ENCODE assay signal across 8 cellular contexts in the genomic region with DNA sequence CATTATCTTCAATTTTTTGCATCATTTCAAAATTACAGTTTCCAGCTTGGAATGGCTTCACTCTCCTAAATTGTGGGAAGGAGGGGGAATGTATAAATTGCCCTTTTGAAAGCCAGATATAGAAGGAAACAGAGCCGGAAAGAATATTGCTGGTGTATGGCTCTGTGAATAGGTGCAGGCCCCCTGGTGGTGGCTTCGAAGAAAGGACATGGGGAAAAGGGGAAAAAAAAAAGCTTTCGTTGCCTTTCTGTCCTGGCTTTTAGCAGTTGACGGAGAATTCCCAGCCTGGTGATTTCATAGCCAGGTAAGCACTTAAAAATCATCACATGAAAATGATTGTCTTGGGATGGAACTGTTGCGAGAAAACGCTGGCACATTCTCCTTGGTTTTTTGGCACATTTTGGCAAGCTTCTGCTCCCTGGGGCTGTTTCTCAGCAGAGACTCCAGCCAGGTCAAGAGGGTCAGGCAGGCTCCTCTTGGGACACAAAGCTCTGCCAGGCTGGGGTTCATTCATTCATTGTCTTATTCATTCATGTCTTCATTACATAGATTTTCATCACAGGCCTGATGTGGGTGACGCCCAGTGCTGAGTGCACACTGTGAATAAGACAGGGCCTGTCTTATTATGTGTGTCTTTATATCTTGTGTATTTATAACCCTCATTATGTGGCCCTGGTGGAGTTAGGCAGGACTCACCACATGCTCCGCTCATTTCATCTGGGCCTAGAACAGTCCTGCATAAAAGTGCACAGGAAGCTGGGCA.
A peak's percentile ranks its signal among the peaks of the same experiment; 100 is the strongest.
DNase-seq lines count a peak whose midpoint lies in the region; FAIRE-seq and TF ChIP-seq lines count a peak whose summit lies in the region.

No MANE protein-coding gene starts in this region.

- no peak overlapping the region for H3K27ac ChIP-seq in KMS-11
- H3K27ac ChIP-seq in mammary epithelial cell (ENCODE audit: insufficient read depth, low read depth, low read length): peak overlapping the region; percentile 38
- peak overlapping the region in 1 of 2 donors; percentile 30 for H3K27ac ChIP-seq in kidney (ENCODE audit: low read depth in 2 of 2, low read length in 2 of 2)
- H3K27ac ChIP-seq in effector memory CD4-positive, alpha-beta T cell (ENCODE audit: insufficient read depth, low read length, poor library complexity, severe bottlenecking): no peak overlapping the region

- H3K79me2 ChIP-seq in KMS-11 (ENCODE audit: insufficient read depth, low read depth): no peaks in the 10 kb centered on the region
- peaks cover 24% of the 10 kb centered on the region for H3K79me2 ChIP-seq in mammary epithelial cell (ENCODE audit: insufficient read depth, low read length)

- H3K9ac ChIP-seq in KMS-11: no peak overlapping the region
- H3K9ac ChIP-seq in mammary epithelial cell (ENCODE audit: insufficient read depth, low read length): peak overlapping the region; percentile 19
- H3K9ac ChIP-seq in kidney (ENCODE audit: low read length in 2 of 2): peak overlapping the region in 1 of 2 donors; percentile 42

- H3K9me3 ChIP-seq in mammary epithelial cell (replicated peaks; ENCODE audit: insufficient read depth, low read length) (no peaks in the 10 kb centered on the region), kidney (ENCODE audit: control insufficient read depth in 1 of 2, low read length in 2 of 2) (no peaks in the 10 kb centered on the region)
- no peaks in the 10 kb centered on the region for H3K9me3 ChIP-seq in effector memory CD4-positive, alpha-beta T cell (ENCODE audit: control insufficient read depth, low read length)

- DNase-seq in ELR (ENCODE audit: low read depth): peak; percentile 92
- peak; percentile 78 for DNase-seq in RKO (ENCODE audit: low spot score)
- peak; percentile 70 for DNase-seq in mammary epithelial cell
- DNase-seq in kidney: no peak
- peak; percentile 60 for DNase-seq in stimulated activated CD4-positive, alpha-beta T cell treated with anti-CD3 and anti-CD28 coated beads, Interleukin-15, amount 100 ng/mL, for 24 hours
- no peak for DNase-seq in mesenteric fat pad (ENCODE audit: low spot score)
- no peak for DNase-seq in effector memory CD4-positive, alpha-beta T cell

- H3K4me3 ChIP-seq in KMS-11 (IDR thresholded peaks at IDR 0.05; ENCODE audit: insufficient read depth, low read depth, low read length) (no peak overlapping the region), mammary epithelial cell (replicated peaks in 1 of 3; ENCODE audit: insufficient read depth in 1 of 3, low read depth in 2 of 3, low read length in 3 of 3) (no peak overlapping the region), kidney (ENCODE audit: low read length in 2 of 2) (peak overlapping the region; percentile 2 to 38)
- H3K4me3 ChIP-seq in effector memory CD4-positive, alpha-beta T cell (ENCODE audit: insufficient read depth, low read depth, low read length, poor library complexity, severe bottlenecking): no peak overlapping the region

- intact Hi-C loops in mammary epithelial cell (cut with micrococcal nuclease): loop anchor here (1.0 to 2.0 kb wide), 5 partner anchors 11 to 351 kb away; no protein-coding TSS in a partner anchor
- intact Hi-C loops in kidney (cut with DNase I): no loop called here

- dilution Hi-C loops in mammary epithelial cell (cut with HindIII; ENCODE audit: low sequenced_read_pairs): no loop called here

- in situ Hi-C loops in mammary epithelial cell (cut with MboI; ENCODE audit: low sequenced_read_pairs in 2 of 2): loop anchor here in 1 of 2 donors (25.0 kb wide), 1 partner anchor 355 kb away; a partner anchor contains a TSS

- no peaks in the 10 kb centered on the region for H4K20me1 ChIP-seq in KMS-11 (ENCODE audit: insufficient read depth)
- no peaks in the 10 kb centered on the region for H4K20me1 ChIP-seq in mammary epithelial cell (ENCODE audit: insufficient read depth, low read length)

- H3K27me3 ChIP-seq in KMS-11 (ENCODE audit: insufficient read depth, low read depth) (no peaks in the 10 kb centered on the region), mammary epithelial cell (ENCODE audit: insufficient read depth, low read length) (no peaks in the 10 kb centered on the region)
- H3K27me3 ChIP-seq in effector memory CD4-positive, alpha-beta T cell (replicated peaks; ENCODE audit: control insufficient read depth, insufficient read depth, low read length, poor library complexity, severe bottlenecking): no peaks in the 10 kb centered on the region

- CTCF ChIA-PET in mammary epithelial cell (lab: Charles Lee; ENCODE audit: low non-redundant PET): interaction anchor here (0.6 to 1.2 kb wide), 16 partner anchors 8 to 601 kb away, joined by 3 to 19 read pairs (median 4); no protein-coding TSS in a partner anchor

- TF ChIP-seq CTCF in KMS-11 (conservative IDR thresholded peaks at IDR 0.05; ENCODE audit: low read depth, low read length) (peak; percentile 95), mammary epithelial cell (conservative IDR thresholded peaks at IDR 0.05 in 1 of 2, IDR thresholded peaks at IDR 0.05 in 1 of 2; ENCODE audit: extremely low read depth in 1 of 2, insufficient read depth in 1 of 2, low read depth in 1 of 2, low read length in 2 of 2) (peak; percentile 83 to 85), kidney (IDR thresholded peaks at IDR 0.05; ENCODE audit: borderline replicate concordance, extremely low read depth, insufficient read depth) (peak; percentile 75)

- H2AFZ ChIP-seq in KMS-11 (ENCODE audit: low read depth) (peak overlapping the region; percentile 21), mammary epithelial cell (ENCODE audit: low read depth, low read length) (peak overlapping the region; percentile 74)

- H3K36me3 ChIP-seq in KMS-11 (ENCODE audit: insufficient read depth): no peaks in the 10 kb centered on the region
- H3K36me3 ChIP-seq in mammary epithelial cell (ENCODE audit: insufficient read depth, low read length): no peaks in the 10 kb centered on the region
- H3K36me3 ChIP-seq in kidney (ENCODE audit: control insufficient read depth in 1 of 2, insufficient read depth in 2 of 2, low read length in 2 of 2): peaks cover 0 to 2% of the 10 kb centered on the region in 2 donors
- no peaks in the 10 kb centered on the region for H3K36me3 ChIP-seq in effector memory CD4-positive, alpha-beta T cell (ENCODE audit: control insufficient read depth, insufficient read depth, low read length)

- 18% methylated on average over 8 of the region's 8 CpGs for WGBS in mammary epithelial cell (ENCODE audit: low coverage, missing lambda C conversion rate)

- BruUV-seq in mammary epithelial cell (replicated peaks; lab: Mats Ljungman, UMichigan): no TSS peak

- no peaks in the 10 kb centered on the region for H3K4me1 ChIP-seq in KMS-11 (ENCODE audit: low read depth, poor library complexity, severe bottlenecking)
- peaks cover 55% of the 10 kb centered on the region for H3K4me1 ChIP-seq in mammary epithelial cell (ENCODE audit: insufficient read depth, low read length)
- peaks cover 0 to 3% of the 10 kb centered on the region in 2 donors for H3K4me1 ChIP-seq in kidney (ENCODE audit: control insufficient read depth in 1 of 2, insufficient read depth in 1 of 2, low read depth in 1 of 2, low read length in 2 of 2)
- H3K4me1 ChIP-seq in effector memory CD4-positive, alpha-beta T cell (ENCODE audit: control insufficient read depth, insufficient read depth, low read length, poor library complexity, severe bottlenecking): no peaks in the 10 kb centered on the region

- peak; percentile 19 for FAIRE-seq in kidney (lab: Jason Lieb, UNC)

- H3K4me2 ChIP-seq in KMS-11 (peak overlapping the region; percentile 29), mammary epithelial cell (ENCODE audit: insufficient read depth, low read depth, low read length) (peak overlapping the region; percentile 63)

Comparison
In these comparisons a context has a peak if more than half of its experiments do, and no peak if none do; other contexts are left out.
1. DNase-seq: peak in ELR (single experiment), RKO (single experiment), mammary epithelial cell (single experiment) and stimulated activated CD4-positive, alpha-beta T cell treated with anti-CD3 and anti-CD28 coated beads, Interleukin-15, amount 100 ng/mL, for 24 hours (single experiment); none in kidney (single experiment), mesenteric fat pad (single experiment) and effector memory CD4-positive, alpha-beta T cell (0 of 3).
2. H3K4me3 ChIP-seq: peak in kidney (2 of 2); none in KMS-11 (single experiment), mammary epithelial cell (0 of 3) and effector memory CD4-positive, alpha-beta T cell (single experiment).
3. Peak in every context shown above with its lines, with median percentiles within 50 percentile points of each other: CTCF ChIP-seq.